Comparison of ENCODE assay signal across 1 cellular context in the genomic region with DNA sequence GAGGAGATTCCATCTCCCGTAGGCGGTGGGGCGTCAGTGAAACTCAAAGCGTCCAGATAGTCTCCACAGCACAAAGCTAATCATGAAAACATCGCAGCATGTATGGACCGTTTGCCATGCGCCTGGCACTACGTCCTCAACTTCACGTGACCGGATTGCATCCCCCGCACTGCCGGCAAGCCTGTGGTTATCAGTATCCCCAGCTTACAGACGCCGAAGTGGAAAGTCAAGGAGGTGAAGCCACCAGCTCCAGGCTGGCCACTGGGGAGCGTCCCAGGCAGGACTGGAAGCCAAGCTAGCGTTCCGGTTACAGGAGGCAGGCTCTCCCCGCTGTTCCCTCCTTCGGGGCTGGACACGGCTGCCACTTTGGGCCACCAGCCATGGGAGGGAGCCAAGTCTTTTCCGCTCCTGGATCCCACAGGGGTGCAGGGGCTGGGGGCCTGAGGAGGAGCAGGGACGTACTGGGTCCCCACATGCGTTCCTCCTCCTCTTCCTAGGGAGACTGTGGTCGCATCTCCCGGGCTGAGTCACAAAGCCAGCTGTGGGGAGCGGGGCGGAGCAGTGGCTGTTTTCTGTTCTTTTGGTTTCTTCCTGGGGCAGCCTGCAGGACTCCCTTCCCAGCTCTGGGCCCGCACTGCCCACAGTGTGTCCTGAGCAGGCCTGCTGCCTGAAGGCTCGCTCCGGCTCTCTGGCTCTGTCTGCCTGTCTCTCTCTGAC.
TF ChIP-seq lines count a peak whose summit lies in the region.

No MANE protein-coding gene starts in this region.

TF ChIP-seq in GM23338, 12 proteins besides CTCF, POLR2A, EP300 and RAD21 (continued from another document):
- TF ChIP-seq, protein P1, sequence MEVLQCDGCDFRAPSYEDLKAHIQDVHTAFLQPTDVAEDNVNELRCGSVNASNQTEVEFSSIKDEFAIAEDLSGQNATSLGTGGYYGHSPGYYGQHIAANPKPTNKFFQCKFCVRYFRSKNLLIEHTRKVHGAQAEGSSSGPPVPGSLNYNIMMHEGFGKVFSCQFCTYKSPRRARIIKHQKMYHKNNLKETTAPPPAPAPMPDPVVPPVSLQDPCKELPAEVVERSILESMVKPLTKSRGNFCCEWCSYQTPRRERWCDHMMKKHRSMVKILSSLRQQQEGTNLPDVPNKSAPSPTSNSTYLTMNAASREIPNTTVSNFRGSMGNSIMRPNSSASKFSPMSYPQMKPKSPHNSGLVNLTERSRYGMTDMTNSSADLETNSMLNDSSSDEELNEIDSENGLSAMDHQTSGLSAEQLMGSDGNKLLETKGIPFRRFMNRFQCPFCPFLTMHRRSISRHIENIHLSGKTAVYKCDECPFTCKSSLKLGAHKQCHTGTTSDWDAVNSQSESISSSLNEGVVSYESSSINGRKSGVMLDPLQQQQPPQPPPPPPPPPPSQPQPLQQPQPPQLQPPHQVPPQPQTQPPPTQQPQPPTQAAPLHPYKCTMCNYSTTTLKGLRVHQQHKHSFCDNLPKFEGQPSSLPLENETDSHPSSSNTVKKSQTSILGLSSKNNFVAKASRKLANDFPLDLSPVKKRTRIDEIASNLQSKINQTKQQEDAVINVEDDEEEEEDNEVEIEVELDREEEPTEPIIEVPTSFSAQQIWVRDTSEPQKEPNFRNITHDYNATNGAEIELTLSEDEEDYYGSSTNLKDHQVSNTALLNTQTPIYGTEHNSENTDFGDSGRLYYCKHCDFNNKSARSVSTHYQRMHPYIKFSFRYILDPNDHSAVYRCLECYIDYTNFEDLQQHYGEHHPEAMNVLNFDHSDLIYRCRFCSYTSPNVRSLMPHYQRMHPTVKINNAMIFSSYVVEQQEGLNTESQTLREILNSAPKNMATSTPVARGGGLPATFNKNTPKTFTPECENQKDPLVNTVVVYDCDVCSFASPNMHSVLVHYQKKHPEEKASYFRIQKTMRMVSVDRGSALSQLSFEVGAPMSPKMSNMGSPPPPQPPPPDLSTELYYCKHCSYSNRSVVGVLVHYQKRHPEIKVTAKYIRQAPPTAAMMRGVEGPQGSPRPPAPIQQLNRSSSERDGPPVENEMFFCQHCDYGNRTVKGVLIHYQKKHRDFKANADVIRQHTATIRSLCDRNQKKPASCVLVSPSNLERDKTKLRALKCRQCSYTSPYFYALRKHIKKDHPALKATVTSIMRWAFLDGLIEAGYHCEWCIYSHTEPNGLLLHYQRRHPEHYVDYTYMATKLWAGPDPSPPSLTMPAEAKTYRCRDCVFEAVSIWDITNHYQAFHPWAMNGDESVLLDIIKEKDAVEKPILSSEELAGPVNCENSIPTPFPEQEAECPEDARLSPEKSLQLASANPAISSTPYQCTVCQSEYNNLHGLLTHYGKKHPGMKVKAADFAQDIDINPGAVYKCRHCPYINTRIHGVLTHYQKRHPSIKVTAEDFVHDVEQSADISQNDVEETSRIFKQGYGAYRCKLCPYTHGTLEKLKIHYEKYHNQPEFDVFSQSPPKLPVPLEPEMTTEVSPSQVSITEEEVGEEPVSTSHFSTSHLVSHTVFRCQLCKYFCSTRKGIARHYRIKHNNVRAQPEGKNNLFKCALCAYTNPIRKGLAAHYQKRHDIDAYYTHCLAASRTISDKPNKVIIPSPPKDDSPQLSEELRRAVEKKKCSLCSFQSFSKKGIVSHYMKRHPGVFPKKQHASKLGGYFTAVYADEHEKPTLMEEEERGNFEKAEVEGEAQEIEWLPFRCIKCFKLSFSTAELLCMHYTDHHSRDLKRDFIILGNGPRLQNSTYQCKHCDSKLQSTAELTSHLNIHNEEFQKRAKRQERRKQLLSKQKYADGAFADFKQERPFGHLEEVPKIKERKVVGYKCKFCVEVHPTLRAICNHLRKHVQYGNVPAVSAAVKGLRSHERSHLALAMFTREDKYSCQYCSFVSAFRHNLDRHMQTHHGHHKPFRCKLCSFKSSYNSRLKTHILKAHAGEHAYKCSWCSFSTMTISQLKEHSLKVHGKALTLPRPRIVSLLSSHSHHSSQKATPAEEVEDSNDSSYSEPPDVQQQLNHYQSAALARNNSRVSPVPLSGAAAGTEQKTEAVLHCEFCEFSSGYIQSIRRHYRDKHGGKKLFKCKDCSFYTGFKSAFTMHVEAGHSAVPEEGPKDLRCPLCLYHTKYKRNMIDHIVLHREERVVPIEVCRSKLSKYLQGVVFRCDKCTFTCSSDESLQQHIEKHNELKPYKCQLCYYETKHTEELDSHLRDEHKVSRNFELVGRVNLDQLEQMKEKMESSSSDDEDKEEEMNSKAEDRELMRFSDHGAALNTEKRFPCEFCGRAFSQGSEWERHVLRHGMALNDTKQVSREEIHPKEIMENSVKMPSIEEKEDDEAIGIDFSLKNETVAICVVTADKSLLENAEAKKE (CRISPR knock-in tag; IDR thresholded peaks at IDR 0.05), result no peak
- TF ChIP-seq ZNF114 (CRISPR knock-in tag; IDR thresholded peaks at IDR 0.05) (no peak), NANOG (IDR thresholded peaks at IDR 0.05; ENCODE audit: borderline replicate concordance) (no peak), POLR2AphosphoS5 (IDR thresholded peaks at IDR 0.05; ENCODE audit: low read depth) (no peak), EZH2 (IDR thresholded peaks at IDR 0.05; ENCODE audit: low read depth, unreplicated experiment) (no peak)
- TF ChIP-seq, protein P2, sequence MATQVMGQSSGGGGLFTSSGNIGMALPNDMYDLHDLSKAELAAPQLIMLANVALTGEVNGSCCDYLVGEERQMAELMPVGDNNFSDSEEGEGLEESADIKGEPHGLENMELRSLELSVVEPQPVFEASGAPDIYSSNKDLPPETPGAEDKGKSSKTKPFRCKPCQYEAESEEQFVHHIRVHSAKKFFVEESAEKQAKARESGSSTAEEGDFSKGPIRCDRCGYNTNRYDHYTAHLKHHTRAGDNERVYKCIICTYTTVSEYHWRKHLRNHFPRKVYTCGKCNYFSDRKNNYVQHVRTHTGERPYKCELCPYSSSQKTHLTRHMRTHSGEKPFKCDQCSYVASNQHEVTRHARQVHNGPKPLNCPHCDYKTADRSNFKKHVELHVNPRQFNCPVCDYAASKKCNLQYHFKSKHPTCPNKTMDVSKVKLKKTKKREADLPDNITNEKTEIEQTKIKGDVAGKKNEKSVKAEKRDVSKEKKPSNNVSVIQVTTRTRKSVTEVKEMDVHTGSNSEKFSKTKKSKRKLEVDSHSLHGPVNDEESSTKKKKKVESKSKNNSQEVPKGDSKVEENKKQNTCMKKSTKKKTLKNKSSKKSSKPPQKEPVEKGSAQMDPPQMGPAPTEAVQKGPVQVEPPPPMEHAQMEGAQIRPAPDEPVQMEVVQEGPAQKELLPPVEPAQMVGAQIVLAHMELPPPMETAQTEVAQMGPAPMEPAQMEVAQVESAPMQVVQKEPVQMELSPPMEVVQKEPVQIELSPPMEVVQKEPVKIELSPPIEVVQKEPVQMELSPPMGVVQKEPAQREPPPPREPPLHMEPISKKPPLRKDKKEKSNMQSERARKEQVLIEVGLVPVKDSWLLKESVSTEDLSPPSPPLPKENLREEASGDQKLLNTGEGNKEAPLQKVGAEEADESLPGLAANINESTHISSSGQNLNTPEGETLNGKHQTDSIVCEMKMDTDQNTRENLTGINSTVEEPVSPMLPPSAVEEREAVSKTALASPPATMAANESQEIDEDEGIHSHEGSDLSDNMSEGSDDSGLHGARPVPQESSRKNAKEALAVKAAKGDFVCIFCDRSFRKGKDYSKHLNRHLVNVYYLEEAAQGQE (IDR thresholded peaks at IDR 0.05; ENCODE audit: unreplicated experiment), result no peak
